In genomic region chr2:64743739-64744330, GRCh38 we compare ENCODE assay signal across 18 cellular contexts.
DNase-seq lines count a peak whose midpoint lies in the region; ATAC-seq and TF ChIP-seq lines count a peak whose summit lies in the region.
"Had no signal": no experiment of that assay in that cellular context is flagged by ENCODE, and none has a peak within 500 bp of the region (broad histone marks: within the 10 kb centered on the region; RNA-seq: fewer than 3 reads in every experiment).

No MANE protein-coding gene starts in this region.

- H3K4me3 ChIP-seq in Panc1 (ENCODE audit: low read depth in 2 of 2, low read length in 2 of 2) (no peak overlapping the region), mesenchymal stem cell (ENCODE audit: insufficient read depth in 1 of 2, low read depth in 1 of 2, low read length in 2 of 2) (no peak overlapping the region)
- H3K4me3 ChIP-seq: GM23338 had no signal

- no peak overlapping the region for H2BK5ac ChIP-seq in mesenchymal stem cell (ENCODE audit: low read depth, low read length, poor library complexity, severe bottlenecking)

- no peak overlapping the region for H2AK5ac ChIP-seq in mesenchymal stem cell (ENCODE audit: low read length, severe bottlenecking)

- WGBS in mesenchymal stem cell = 69% methylated on average over 2 of the region's 2 CpGs

- no peak overlapping the region for H3K4ac ChIP-seq in mesenchymal stem cell (ENCODE audit: low read depth in 1 of 2, low read length in 2 of 2)

- peak overlapping the region; percentile 26 for H3K27ac Mint-ChIP-seq in activated naive CD8-positive, alpha-beta T cell treated with anti-CD3 and anti-CD28 coated beads, Interleukin-2, amount 50 U/mL, for 24 hours
- H3K27ac Mint-ChIP-seq in activated naive CD8-positive, alpha-beta T cell treated with anti-CD3 and anti-CD28 coated beads for 36 hours = no peak overlapping the region
- H3K27ac Mint-ChIP-seq: B cell; CD4-positive, alpha-beta T cell; GM23338; H9; HFFc6 had no signal

- no peaks in the 10 kb centered on the region for H3K27me3 ChIP-seq in Panc1 (ENCODE audit: control insufficient read depth, insufficient read depth, low read length)
- H3K27me3 ChIP-seq in mesenchymal stem cell (ENCODE audit: control insufficient read depth in 1 of 2, insufficient read depth in 1 of 2, low read length in 2 of 2) = no peaks in the 10 kb centered on the region

- no peak overlapping the region for H3K4me3 Mint-ChIP-seq in activated naive CD8-positive, alpha-beta T cell treated with anti-CD3 and anti-CD28 coated beads, Interleukin-2, amount 50 U/mL, for 24 hours
- no peak overlapping the region for H3K4me3 Mint-ChIP-seq in activated naive CD8-positive, alpha-beta T cell treated with anti-CD3 and anti-CD28 coated beads for 36 hours
- H3K4me3 Mint-ChIP-seq: B cell; CD4-positive, alpha-beta T cell; GM23338; H9; HFFc6 had no signal

- in situ Hi-C loops in Panc1 (cut with HindIII; ENCODE audit: low pct_unique_long_range_greater_than_20kb, low sequenced_read_pairs) = no loop called here

- no peak overlapping the region for H4K91ac ChIP-seq in mesenchymal stem cell (ENCODE audit: low read length)

- peak overlapping the region; percentile 60 for H3K9ac ChIP-seq in mesenchymal stem cell (ENCODE audit: low read length)

- H3K9me3 ChIP-seq in Panc1 (ENCODE audit: control insufficient read depth, insufficient read depth, low read depth, low read length) (no peaks in the 10 kb centered on the region), mesenchymal stem cell (ENCODE audit: control insufficient read depth, low read length) (no peaks in the 10 kb centered on the region)

- intact Hi-C loops in Panc1 (cut with micrococcal nuclease; ENCODE audit: unreplicated experiment) = no loop called here

- H2BK15ac ChIP-seq in mesenchymal stem cell (ENCODE audit: low read depth, poor library complexity, severe bottlenecking) = no peak overlapping the region

- H3K36me3 ChIP-seq in Panc1 (ENCODE audit: control insufficient read depth, insufficient read depth, low read length) = no peaks in the 10 kb centered on the region
- peaks cover 0 to 5% of the 10 kb centered on the region in 2 experiments for H3K36me3 ChIP-seq in mesenchymal stem cell (ENCODE audit: control insufficient read depth in 1 of 2, insufficient read depth in 2 of 2, low read depth in 1 of 2, low read length in 2 of 2)

- no peak for ATAC-seq in activated naive CD8-positive, alpha-beta T cell treated with anti-CD3 and anti-CD28 coated beads, Interleukin-2, amount 50 U/mL, for 24 hours
- no peak for ATAC-seq in Panc1
- no peak for ATAC-seq in HG03108 (IDR thresholded peaks at IDR 0.05; ENCODE audit: unreplicated experiment)
- ATAC-seq: GM23338 had no signal

- peaks cover 16% of the 10 kb centered on the region for H3K4me1 ChIP-seq in Panc1 (ENCODE audit: control insufficient read depth, insufficient read depth, low read length)
- peaks cover 4% of the 10 kb centered on the region for H3K4me1 ChIP-seq in mesenchymal stem cell (ENCODE audit: control insufficient read depth, insufficient read depth, low read depth, low read length)

- H3K27me3 Mint-ChIP-seq in activated naive CD8-positive, alpha-beta T cell treated with anti-CD3 and anti-CD28 coated beads, Interleukin-2, amount 50 U/mL, for 24 hours = no peaks in the 10 kb centered on the region
- no peaks in the 10 kb centered on the region for H3K27me3 Mint-ChIP-seq in activated naive CD8-positive, alpha-beta T cell treated with anti-CD3 and anti-CD28 coated beads for 36 hours
- H3K27me3 Mint-ChIP-seq: B cell; CD4-positive, alpha-beta T cell had no signal

- no peaks in the 10 kb centered on the region for H3K9me3 Mint-ChIP-seq in activated naive CD8-positive, alpha-beta T cell treated with anti-CD3 and anti-CD28 coated beads, Interleukin-2, amount 50 U/mL, for 24 hours
- no peaks in the 10 kb centered on the region for H3K9me3 Mint-ChIP-seq in activated naive CD8-positive, alpha-beta T cell treated with anti-CD3 and anti-CD28 coated beads for 36 hours
- H3K9me3 Mint-ChIP-seq: CD4-positive, alpha-beta T cell; GM23338; H9; HFFc6 had no signal

- H3K18ac ChIP-seq in mesenchymal stem cell (ENCODE audit: low read depth in 1 of 2, low read length in 2 of 2) = no peak overlapping the region

- no peak overlapping the region for H4K8ac ChIP-seq in mesenchymal stem cell (ENCODE audit: low read length)

- no peak for DNase-seq in activated naive CD8-positive, alpha-beta T cell treated with anti-CD3 and anti-CD28 coated beads, Interleukin-2, amount 50 U/mL, for 24 hours
- DNase-seq in activated naive CD8-positive, alpha-beta T cell treated with anti-CD3 and anti-CD28 coated beads for 36 hours = no peak
- no peak for DNase-seq in Panc1 (ENCODE audit: low read depth, low spot score)
- DNase-seq in mesenchymal stem cell = no peak
- no peak for DNase-seq in activated gamma-delta T cell (lab: John Stamatoyannopoulos, UW)
- DNase-seq in COR-L47 (lab: John Stamatoyannopoulos, UW) = no peak
- DNase-seq: ACHN; C1 segment of cervical spinal cord; CD4-positive, alpha-beta T cell; DMS153; DMS79 treated with DMSO at 0.1 percent for 48 hours; EL; H9; HFFc6 had no signal

- CTCF ChIA-PET in Panc1 (lab: Charles Lee) = no interaction called here

- peak overlapping the region; percentile 44; the same call in 1 of the 2 replicates for H3K27ac ChIP-seq in Panc1 (ENCODE audit: low read length)
- H3K27ac ChIP-seq in mesenchymal stem cell (ENCODE audit: low read length, poor library complexity, severe bottlenecking) = no peak overlapping the region
- H3K27ac ChIP-seq: HL-60 had no signal

- no peak overlapping the region for H2BK12ac ChIP-seq in mesenchymal stem cell (ENCODE audit: low read length in 2 of 2)

- H3K4me1 Mint-ChIP-seq in activated naive CD8-positive, alpha-beta T cell treated with anti-CD3 and anti-CD28 coated beads, Interleukin-2, amount 50 U/mL, for 24 hours = peaks cover 26% of the 10 kb centered on the region
- peaks cover 28% of the 10 kb centered on the region for H3K4me1 Mint-ChIP-seq in activated naive CD8-positive, alpha-beta T cell treated with anti-CD3 and anti-CD28 coated beads for 36 hours

- no peak for TF ChIP-seq CTCF in Panc1 (IDR thresholded peaks at IDR 0.05)

- POLR2A ChIA-PET in Panc1 (lab: Charles Lee) = interaction anchor here (0.7 kb wide), 3 partner anchors 45 to 111 kb away, joined by 3 to 4 read pairs (median 3); no protein-coding TSS in a partner anchor

- H2AFZ ChIP-seq in mesenchymal stem cell (ENCODE audit: low read depth, low read length) = no peak overlapping the region
- H2AFZ ChIP-seq: GM23338 had no signal

- H2BK120ac ChIP-seq in mesenchymal stem cell (ENCODE audit: low read depth, low read length) = no peak overlapping the region

- no peak overlapping the region for H3K23ac ChIP-seq in mesenchymal stem cell (ENCODE audit: low read length in 2 of 2)

- H3K79me1 ChIP-seq in mesenchymal stem cell (replicated peaks; ENCODE audit: low read length, poor library complexity, severe bottlenecking) = peaks cover 12% of the 10 kb centered on the region

- H3K4me2 ChIP-seq in mesenchymal stem cell (ENCODE audit: low read length, poor library complexity, severe bottlenecking) = no peak overlapping the region
- H3K4me2 ChIP-seq: GM23338 had no signal

- BruUV-seq in Panc1 (replicated peaks; lab: Mats Ljungman, UMichigan) = no TSS peak

- peaks cover 3% of the 10 kb centered on the region for H3K36me3 Mint-ChIP-seq in activated naive CD8-positive, alpha-beta T cell treated with anti-CD3 and anti-CD28 coated beads, Interleukin-2, amount 50 U/mL, for 24 hours (ENCODE audit: low read depth)
- no peaks in the 10 kb centered on the region for H3K36me3 Mint-ChIP-seq in activated naive CD8-positive, alpha-beta T cell treated with anti-CD3 and anti-CD28 coated beads for 36 hours

- H3K14ac ChIP-seq in mesenchymal stem cell (ENCODE audit: low read length in 2 of 2) = no peak overlapping the region
